Comparison of ENCODE assay signal across 28 cellular contexts in genomic region chr13:28473044-28473443, GRCh38. TPM values are rescaled to one million over a fixed set of nuclear protein-coding genes. Genes with fewer than 3 reads are reported as not detected.
"Had no signal": no experiment of that assay in that cellular context is flagged by ENCODE, and none has a peak within 500 bp of the region (broad histone marks: within the 10 kb centered on the region; RNA-seq: fewer than 3 reads in every experiment).

No MANE protein-coding gene starts in this region.

- H3K9me3 ChIP-seq: left lung, ovary, right atrium auricular region, spleen, suprapubic skin, thoracic aorta, tibial artery, upper lobe of right lung had no signal

- H3K4me1 Mint-ChIP-seq: immature natural killer cell; naive B cell; natural killer cell; stimulated activated effector memory CD8-positive, alpha-beta T cell treated with anti-CD3 and anti-CD28 coated beads, Interleukin-12 subunit alpha, Interleukin-12 subunit beta, amount 100 ng/mL, for 72 hours had no signal

- ATAC-seq: left colon; left lung; natural killer cell; sciatic nerve; stimulated activated effector memory CD8-positive, alpha-beta T cell treated with anti-CD3 and anti-CD28 coated beads, Interleukin-12 subunit alpha, Interleukin-12 subunit beta, amount 100 ng/mL, for 72 hours; upper lobe of right lung had no signal

- H3K9ac ChIP-seq: neural progenitor cell had no signal

- H3K27me3 ChIP-seq: left lung, neural progenitor cell, ovary, right atrium auricular region, spleen, tibial artery, upper lobe of right lung had no signal

- H3K36me3 ChIP-seq: left lung, neural progenitor cell, ovary, right atrium auricular region, spleen, suprapubic skin, thoracic aorta, tibial artery, upper lobe of right lung had no signal

- H3K27ac Mint-ChIP-seq: immature natural killer cell; mesothelial cell of epicardium; naive B cell; natural killer cell; nephron progenitor cell; neural progenitor cell; progenitor cell of endocrine pancreas; stimulated activated effector memory CD8-positive, alpha-beta T cell treated with anti-CD3 and anti-CD28 coated beads, Interleukin-12 subunit alpha, Interleukin-12 subunit beta, amount 100 ng/mL, for 72 hours; stimulated activated naive CD8-positive, alpha-beta T cell treated with anti-CD3 and anti-CD28 coated beads, Interleukin-15, Interleukin-2, amounts not matched to agents 100 ng/mL and 50 ng/mL, for 24 hours had no signal

- H3K4me2 ChIP-seq: neural progenitor cell had no signal

- FAIRE-seq: islet of Langerhans, kidney, urothelium cell line had no signal

- H3K27ac ChIP-seq: left lung, neural progenitor cell, ovary, right atrium auricular region, skin epidermis, spleen, suprapubic skin, thoracic aorta, tibial artery, upper lobe of right lung had no signal

- DNase-seq: hypothalamus; immature natural killer cell; kidney; left colon; left lung; mesendoderm; naive B cell; natural killer cell; nephron progenitor cell; ovary; spleen; stimulated activated CD4-positive, alpha-beta T cell treated with anti-CD3 and anti-CD28 coated beads, Interleukin-4, amount 100 ng/mL, for 24 hours; stimulated activated naive CD4-positive, alpha-beta T cell; tibial artery; upper lobe of right lung had no signal

- H3K36me3 Mint-ChIP-seq: immature natural killer cell; mesothelial cell of epicardium; naive B cell; natural killer cell; neural progenitor cell; stimulated activated effector memory CD8-positive, alpha-beta T cell treated with anti-CD3 and anti-CD28 coated beads, Interleukin-12 subunit alpha, Interleukin-12 subunit beta, amount 100 ng/mL, for 72 hours had no signal

- H3K4me3 Mint-ChIP-seq: immature natural killer cell; mesothelial cell of epicardium; naive B cell; natural killer cell; nephron progenitor cell; neural progenitor cell; stimulated activated effector memory CD8-positive, alpha-beta T cell treated with anti-CD3 and anti-CD28 coated beads, Interleukin-12 subunit alpha, Interleukin-12 subunit beta, amount 100 ng/mL, for 72 hours; stimulated activated naive CD8-positive, alpha-beta T cell treated with anti-CD3 and anti-CD28 coated beads, Interleukin-15, Interleukin-2, amounts not matched to agents 100 ng/mL and 50 ng/mL, for 24 hours had no signal

- H3K9me3 Mint-ChIP-seq: immature natural killer cell; naive B cell; natural killer cell; neural progenitor cell; stimulated activated effector memory CD8-positive, alpha-beta T cell treated with anti-CD3 and anti-CD28 coated beads, Interleukin-12 subunit alpha, Interleukin-12 subunit beta, amount 100 ng/mL, for 72 hours had no signal

- H3K27me3 Mint-ChIP-seq: stimulated activated naive CD8-positive, alpha-beta T cell treated with anti-CD3 and anti-CD28 coated beads, Interleukin-15, Interleukin-2, amounts not matched to agents 100 ng/mL and 50 ng/mL, for 24 hours had no signal

- H3K4me1 ChIP-seq: neural progenitor cell, upper lobe of right lung had no signal

- H3K4me3 ChIP-seq: left lung, lung, neural progenitor cell, ovary, right atrium auricular region, skin epidermis, spleen, suprapubic skin, thoracic aorta, tibial artery, upper lobe of right lung had no signal

- H2AFZ ChIP-seq: neural progenitor cell had no signal

RNA-seq across cellular contexts. Expression of gene FLT1, which starts 21.9 kb away (rescaled TPM):
- polyA plus RNA-seq: immature natural killer cell had no signal
